In the genomic region with DNA sequence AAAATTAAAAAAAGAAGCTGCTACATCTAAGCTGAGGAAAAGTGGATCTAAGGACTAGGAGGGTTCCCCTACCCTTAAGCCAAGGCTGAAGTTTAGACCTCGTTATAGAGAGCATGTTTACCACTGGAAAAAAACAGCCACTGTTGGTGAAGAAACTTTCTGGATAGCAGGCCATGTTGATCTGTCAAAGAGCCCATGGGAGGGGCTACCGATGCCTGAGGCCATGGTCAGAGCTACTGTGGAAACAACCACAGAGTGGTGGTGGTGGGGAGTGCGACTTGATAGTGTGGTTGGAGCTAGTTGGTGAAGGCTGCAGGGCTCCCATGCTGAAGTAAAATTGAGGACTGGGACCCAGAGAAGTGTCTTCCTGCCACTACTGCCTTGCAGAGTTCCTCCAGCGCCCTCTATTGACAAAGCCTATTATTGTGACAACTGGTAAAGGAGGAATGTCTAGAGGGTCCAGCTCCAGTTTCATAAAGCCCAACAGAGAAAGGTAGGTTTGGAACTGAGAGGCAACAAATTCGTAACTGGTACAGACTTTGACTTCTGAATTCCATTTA, we compare ENCODE assay signal across 9 cellular contexts. TPM values are rescaled to one million over a fixed set of nuclear protein-coding genes. Genes with fewer than 3 reads are reported as not detected.
DNase-seq lines count a peak whose midpoint lies in the region; ATAC-seq and TF ChIP-seq lines count a peak whose summit lies in the region.
"Had no signal": no experiment of that assay in that cellular context is flagged by ENCODE, and none has a peak within 500 bp of the region (broad histone marks: within the 10 kb centered on the region; RNA-seq: fewer than 3 reads in every experiment).

No MANE protein-coding gene starts in this region.

- H3K4me1 ChIP-seq in NT2/D1 (ENCODE audit: insufficient read depth, insufficient read length) = no peaks in the 10 kb centered on the region
- H3K4me1 ChIP-seq: BLaER1 had no signal

- no peak for ATAC-seq in HG03045 (IDR thresholded peaks at IDR 0.05; ENCODE audit: unreplicated experiment)

- H3K9me3 ChIP-seq in NT2/D1 (ENCODE audit: insufficient read depth, low read length) = peaks cover 23% of the 10 kb centered on the region

- H3K9ac ChIP-seq in NT2/D1 (ENCODE audit: insufficient read length, low read depth) = no peak overlapping the region
- H3K9ac ChIP-seq: BLaER1 had no signal

- TF ChIP-seq CTCF in choroid plexus epithelial cell (conservative IDR thresholded peaks at IDR 0.05; ENCODE audit: low read depth, low read length) = peak; percentile 69

- DNase-seq in DMS79 (lab: John Stamatoyannopoulos, UW) (peak; percentile 3), DMS79 treated with DMSO at 0.1 percent for 48 hours (lab: John Stamatoyannopoulos, UW) (no peak), HT1080 (ENCODE audit: low read depth) (peak; percentile 42), NT2/D1 (ENCODE audit: low read depth, low spot score) (peak; percentile 58), choroid plexus epithelial cell (ENCODE audit: low read depth) (peak; percentile 50), lung microvascular endothelial cell (ENCODE audit: low read depth in 2 of 2) (peak; percentile 23 to 42), cerebellar nuclear complex (lab: John Stamatoyannopoulos, UW) (no peak)

- H3K4me3 ChIP-seq in NT2/D1 (ENCODE audit: insufficient read length, low read depth) = no peak overlapping the region
- no peak overlapping the region for H3K4me3 ChIP-seq in choroid plexus epithelial cell (ENCODE audit: low read depth, low read length)
- H3K4me3 ChIP-seq: BLaER1 had no signal

- H3K27me3 ChIP-seq in NT2/D1 (ENCODE audit: insufficient read depth, insufficient read length) = no peaks in the 10 kb centered on the region
- H3K27me3 ChIP-seq: BLaER1 had no signal

- H3K36me3 ChIP-seq in NT2/D1 (ENCODE audit: insufficient read depth, insufficient read length, low read length) = no peaks in the 10 kb centered on the region
- H3K36me3 ChIP-seq: BLaER1 had no signal

RNA-seq across cellular contexts. Expression of gene FAM20A, which starts 12.7 kb away (rescaled TPM):
- not detected in 2 replicates for total RNA-seq in HT1080 (2014; rRNA removed; shearing (Covaris generic))
- polyA plus RNA-seq in HT1080 (2015; cell fraction: cytosol; rRNA removed) = not detected in 2 replicates
- polyA plus RNA-seq in HT1080 (2015; cell fraction: nucleus; rRNA removed) = not detected in 2 replicates
- not detected in 2 replicates for total RNA-seq in lung microvascular endothelial cell

Comparison
In these comparisons a context has a peak if more than half of its experiments do, and no peak if none do; other contexts are left out.
1. DNase-seq: peak in DMS79 (single experiment), HT1080 (single experiment), NT2/D1 (single experiment), choroid plexus epithelial cell (single experiment) and lung microvascular endothelial cell (2 of 2); none in DMS79 treated with DMSO at 0.1 percent for 48 hours (single experiment) and cerebellar nuclear complex (0 of 2).